In genomic region chr17:68006797-68007196, GRCh38 we compare ENCODE assay signal across 18 cellular contexts.
"Had no signal": no experiment of that assay in that cellular context is flagged by ENCODE, and none has a peak within 500 bp of the region (broad histone marks: within the 10 kb centered on the region; RNA-seq: fewer than 3 reads in every experiment).

No MANE protein-coding gene starts in this region.

- ATAC-seq: activated naive CD4-positive, alpha-beta T cell treated with anti-CD3 and anti-CD28 coated beads, Interleukin-2, amount 50 U/mL, for 72 hours; activated T-cell treated with anti-CD3 and anti-CD28 coated beads, Interleukin-2, amount 50 U/mL, for 72 hours; naive thymus-derived CD4-positive, alpha-beta T cell; stimulated activated naive CD8-positive, alpha-beta T cell treated with anti-CD3 and anti-CD28 coated beads, Interleukin-15, Interleukin-2, amounts not matched to agents 100 U/mL and 50 U/mL, for 24 hours had no signal

- DNase-seq: activated CD4-positive, alpha-beta T cell treated with anti-CD3 and anti-CD28 coated beads for 1 hour; activated gamma-delta T cell treated with Interleukin-2 at 50 U/mL for 16 hours; activated T-cell treated with anti-CD3 and anti-CD28 coated beads, Interleukin-2, amount 50 U/mL, for 72 hours; islet precursor cell; naive thymus-derived CD4-positive, alpha-beta T cell; stimulated activated CD4-positive, alpha-beta T cell treated with anti-CD3 and anti-CD28 coated beads, Interleukin-12 subunit alpha, Interleukin-12 subunit beta, amount 100 ng/mL, for 4 hours; stimulated activated CD4-positive, alpha-beta T cell treated with anti-CD3 and anti-CD28 coated beads, Interleukin-1b, Interleukin-23, amount 100 ng/mL, for 48 hours; stimulated activated naive CD8-positive, alpha-beta T cell treated with anti-CD3 and anti-CD28 coated beads, Interleukin-15, Interleukin-2, amounts not matched to agents 100 U/mL and 50 U/mL, for 24 hours; substantia nigra; T-helper 2 cell; WERI-Rb-1 had no signal

- H3K4me3 ChIP-seq: adrenal gland, cardiac muscle cell, hepatocyte, neural progenitor cell, tibial nerve had no signal

- H3K9me3 ChIP-seq: adrenal gland, tibial nerve had no signal

- H3K4me1 ChIP-seq: adrenal gland, neural progenitor cell, parathyroid adenoma, tibial nerve had no signal

- H3K36me3 ChIP-seq: adrenal gland, cardiac muscle cell, neural progenitor cell, tibial nerve, WERI-Rb-1 had no signal

- H3K27me3 ChIP-seq: adrenal gland, cardiac muscle cell, hepatocyte, neural progenitor cell, tibial nerve had no signal

- H3K27ac ChIP-seq: adrenal gland, cardiac muscle cell, hepatocyte, neural progenitor cell, parathyroid adenoma, tibial nerve, WERI-Rb-1 had no signal
